In genomic region chr1:109617291-109617801, GRCh38 we compare ENCODE assay signal across 8 cellular contexts. TPM values are rescaled to one million over a fixed set of nuclear protein-coding genes. Genes with fewer than 3 reads are reported as not detected.
DNase-seq lines count a peak whose midpoint lies in the region; ATAC-seq and TF ChIP-seq lines count a peak whose summit lies in the region.

No MANE protein-coding gene starts in this region.

- DNase-seq in DMS53 treated with DMSO at 0.1 percent for 48 hours (lab: John Stamatoyannopoulos, UW; ENCODE audit: unreplicated experiment) (peak; percentile 20), NCI-H226 (peak; percentile 90), dorsolateral prefrontal cortex (no peak), non-pigmented ciliary epithelial cell (ENCODE audit: low read depth) (peak; percentile 91), LoVo (ENCODE audit: low spot score) (no peak), SHP77 (lab: John Stamatoyannopoulos, UW) (no peak)

- H3K27me3 ChIP-seq in dorsolateral prefrontal cortex = no peaks in the 10 kb centered on the region

- intact Hi-C loops in dorsolateral prefrontal cortex (cut with DNase I) = no loop called here

- TF ChIP-seq CTCF in dorsolateral prefrontal cortex (IDR thresholded peaks at IDR 0.05 in 54 of 56, conservative IDR thresholded peaks at IDR 0.05 in 2 of 56; ENCODE audit: low read depth in 1 of 56, partially characterized antibody in 56 of 56) = no peak

- H3K27ac ChIP-seq in dorsolateral prefrontal cortex = peak overlapping the region in 51 of 59 donors; percentile 1 to 74 (median 53)

- no peak overlapping the region for H3K4me3 ChIP-seq in dorsolateral prefrontal cortex

- no peak for ATAC-seq in HG03442 (IDR thresholded peaks at IDR 0.05; ENCODE audit: unreplicated experiment)
- ATAC-seq in HG03571 (IDR thresholded peaks at IDR 0.05; ENCODE audit: unreplicated experiment) = no peak

RNA-seq across cellular contexts. Expression of gene GNAT2, which starts 2.1 kb away (rescaled TPM):
- 1 to 10 TPM in 3 of 120 experiments, under 1 TPM in 12, not detected in 105; 0.29 to 1.9 (median 0.50) TPM for total RNA-seq in dorsolateral prefrontal cortex

RNA-seq across cellular contexts. Expression of gene AMPD2, which starts 2.3 kb away (rescaled TPM):
- total RNA-seq in dorsolateral prefrontal cortex = 100 to 1,000 TPM in 94 of 120 experiments, 10 to 100 TPM in 26; 65.7 to 181 (median 115) TPM

RNA-seq across cellular contexts. Expression of gene GSTM4, which starts 38.6 kb away (rescaled TPM):
- total RNA-seq in dorsolateral prefrontal cortex = 10 to 100 TPM; 22.6 to 66.7 (median 45.4) TPM

RNA-seq across cellular contexts. Expression of gene GSTM2, which starts 50.5 kb away (rescaled TPM):
- total RNA-seq in dorsolateral prefrontal cortex = 100 to 1,000 TPM in 9 of 120 experiments, 10 to 100 TPM in 111; 32.2 to 150 (median 73.7) TPM

Comparison
In these comparisons a context has a peak if more than half of its experiments do, and no peak if none do; other contexts are left out.
1. DNase-seq: peak in DMS53 treated with DMSO at 0.1 percent for 48 hours (single experiment), NCI-H226 (single experiment) and non-pigmented ciliary epithelial cell (single experiment); none in dorsolateral prefrontal cortex (0 of 10), LoVo (single experiment) and SHP77 (0 of 2).